In the genomic region with DNA sequence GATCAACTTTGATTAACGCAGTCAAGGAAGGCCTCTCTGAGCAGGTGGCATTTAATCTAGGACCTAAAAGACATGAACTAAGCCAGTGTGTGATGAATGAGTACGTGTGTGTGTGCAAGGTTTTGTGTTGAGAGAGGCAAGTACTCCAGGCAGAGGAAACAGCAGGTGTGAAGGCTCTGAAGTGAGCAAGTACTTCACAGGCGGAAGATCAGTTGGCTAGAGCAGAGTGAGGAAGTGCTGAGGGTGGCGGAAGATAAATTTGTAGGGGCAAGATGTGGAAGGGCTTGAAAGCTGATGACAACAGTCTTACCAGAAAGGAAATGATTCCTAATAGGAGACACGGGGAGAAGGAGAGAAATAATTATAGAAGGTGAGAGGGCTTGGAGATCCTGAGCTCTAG, we compare ENCODE assay signal across 1 cellular context.
TF ChIP-seq lines count a peak whose summit lies in the region.

No MANE protein-coding gene starts in this region.

TF ChIP-seq in GM23338, 12 proteins besides CTCF, POLR2A, EP300 and RAD21 (continued from another document):
- TF ChIP-seq, protein P1, sequence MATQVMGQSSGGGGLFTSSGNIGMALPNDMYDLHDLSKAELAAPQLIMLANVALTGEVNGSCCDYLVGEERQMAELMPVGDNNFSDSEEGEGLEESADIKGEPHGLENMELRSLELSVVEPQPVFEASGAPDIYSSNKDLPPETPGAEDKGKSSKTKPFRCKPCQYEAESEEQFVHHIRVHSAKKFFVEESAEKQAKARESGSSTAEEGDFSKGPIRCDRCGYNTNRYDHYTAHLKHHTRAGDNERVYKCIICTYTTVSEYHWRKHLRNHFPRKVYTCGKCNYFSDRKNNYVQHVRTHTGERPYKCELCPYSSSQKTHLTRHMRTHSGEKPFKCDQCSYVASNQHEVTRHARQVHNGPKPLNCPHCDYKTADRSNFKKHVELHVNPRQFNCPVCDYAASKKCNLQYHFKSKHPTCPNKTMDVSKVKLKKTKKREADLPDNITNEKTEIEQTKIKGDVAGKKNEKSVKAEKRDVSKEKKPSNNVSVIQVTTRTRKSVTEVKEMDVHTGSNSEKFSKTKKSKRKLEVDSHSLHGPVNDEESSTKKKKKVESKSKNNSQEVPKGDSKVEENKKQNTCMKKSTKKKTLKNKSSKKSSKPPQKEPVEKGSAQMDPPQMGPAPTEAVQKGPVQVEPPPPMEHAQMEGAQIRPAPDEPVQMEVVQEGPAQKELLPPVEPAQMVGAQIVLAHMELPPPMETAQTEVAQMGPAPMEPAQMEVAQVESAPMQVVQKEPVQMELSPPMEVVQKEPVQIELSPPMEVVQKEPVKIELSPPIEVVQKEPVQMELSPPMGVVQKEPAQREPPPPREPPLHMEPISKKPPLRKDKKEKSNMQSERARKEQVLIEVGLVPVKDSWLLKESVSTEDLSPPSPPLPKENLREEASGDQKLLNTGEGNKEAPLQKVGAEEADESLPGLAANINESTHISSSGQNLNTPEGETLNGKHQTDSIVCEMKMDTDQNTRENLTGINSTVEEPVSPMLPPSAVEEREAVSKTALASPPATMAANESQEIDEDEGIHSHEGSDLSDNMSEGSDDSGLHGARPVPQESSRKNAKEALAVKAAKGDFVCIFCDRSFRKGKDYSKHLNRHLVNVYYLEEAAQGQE (IDR thresholded peaks at IDR 0.05; ENCODE audit: unreplicated experiment), result no peak
- TF ChIP-seq ETS1 (IDR thresholded peaks at IDR 0.05) (no peak), STAT1 (IDR thresholded peaks at IDR 0.05; ENCODE audit: unreplicated experiment) (no peak), EZH2phosphoT487 (IDR thresholded peaks at IDR 0.05; ENCODE audit: unreplicated experiment) (no peak), ZNF331 (CRISPR knock-in tag; IDR thresholded peaks at IDR 0.05; ENCODE audit: low read depth) (no peak), JUNB (IDR thresholded peaks at IDR 0.05; ENCODE audit: unreplicated experiment) (no peak), NANOG (IDR thresholded peaks at IDR 0.05; ENCODE audit: borderline replicate concordance) (no peak), POLR2AphosphoS5 (IDR thresholded peaks at IDR 0.05; ENCODE audit: low read depth) (no peak)
